In the genomic region with DNA sequence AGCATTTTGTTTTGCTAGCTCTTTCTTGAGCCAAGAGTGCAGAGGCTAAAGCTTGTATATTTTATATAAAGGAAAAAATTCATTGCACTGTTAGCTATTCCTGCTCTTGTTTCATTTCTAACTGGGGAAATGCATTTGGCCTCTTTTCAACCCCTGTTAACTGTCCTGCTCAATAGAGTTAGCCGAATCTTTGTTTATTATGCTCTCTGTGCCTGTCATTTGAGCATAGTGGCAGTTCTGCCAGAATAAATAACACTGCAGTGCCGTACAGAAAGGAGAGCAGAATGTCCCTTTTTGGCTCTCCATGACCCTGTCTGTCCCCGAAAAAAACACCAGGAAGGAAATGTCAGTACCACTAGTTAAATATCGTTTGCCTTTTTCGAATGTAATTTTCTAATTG, we compare ENCODE assay signal across 16 cellular contexts.
A peak's percentile ranks its signal among the peaks of the same experiment; 100 is the strongest.
DNase-seq lines count a peak whose midpoint lies in the region; ATAC-seq lines count a peak whose summit lies in the region.
"Had no signal": no experiment of that assay in that cellular context is flagged by ENCODE, and none has a peak within 500 bp of the region (broad histone marks: within the 10 kb centered on the region; RNA-seq: fewer than 3 reads in every experiment).

No MANE protein-coding gene starts in this region.

- no peak for ATAC-seq in HG03520 (IDR thresholded peaks at IDR 0.05; ENCODE audit: unreplicated experiment)
- ATAC-seq: T-helper 17 cell had no signal

- no peak overlapping the region for H3K27ac ChIP-seq in BLaER1 treated with 17β-estradiol and CSF1 and Interleukin-3, amounts not matched to agents 10 nM and 100 nM
- H3K27ac ChIP-seq: cardiac muscle cell, skin epidermis, uterus had no signal

- no peak overlapping the region; a peak in 1 of 20 replicates for H3K4me3 ChIP-seq in BLaER1 treated with 17β-estradiol and CSF1 and Interleukin-3, amounts not matched to agents 10 nM and 100 nM
- H3K4me3 ChIP-seq: cardiac muscle cell, skin epidermis, uterus had no signal

- DNase-seq in NCI-H2029 treated with DMSO at 0.1 percent for 48 hours (lab: John Stamatoyannopoulos, UW), result peak; percentile 98
- peak; percentile 12 for DNase-seq in cerebellar cortex (ENCODE audit: low spot score)
- DNase-seq in midbrain (lab: John Stamatoyannopoulos, UW), result peak; percentile 20
- DNase-seq in activated effector memory CD4-positive, alpha-beta T cell treated with anti-CD3 and anti-CD28 coated beads, Interleukin-2, amount 50 U/mL, for 16 hours, result no peak
- no peak for DNase-seq in OCI-M1 (lab: John Stamatoyannopoulos, UW)
- no peak for DNase-seq in NOMO-1 treated with DMSO at 0.1 percent for 48 hours (lab: John Stamatoyannopoulos, UW; ENCODE audit: unreplicated experiment)
- DNase-seq: activated naive CD4-positive, alpha-beta T cell treated with anti-CD3 and anti-CD28 coated beads, Interleukin-2, amount 50 U/mL, for 16 hours; AML-193; RPMI8226; stimulated activated naive CD4-positive, alpha-beta T cell; T-helper 17 cell; uterus had no signal

- H3K36me3 ChIP-seq in BLaER1 treated with 17β-estradiol and CSF1 and Interleukin-3, amounts not matched to agents 10 nM and 100 nM, result no peaks in the 10 kb centered on the region
- H3K36me3 ChIP-seq: cardiac muscle cell, uterus had no signal

- no peaks in the 10 kb centered on the region for H4K20me1 ChIP-seq in BLaER1 treated with 17β-estradiol and CSF1 and Interleukin-3, amounts not matched to agents 10 nM and 100 nM

- H3K9me3 ChIP-seq in BLaER1 treated with 17β-estradiol and CSF1 and Interleukin-3, amounts not matched to agents 10 nM and 100 nM (replicated peaks in 1 of 11), result peaks cover 0 to 6% (median 0%) of the 10 kb centered on the region in 11 experiments; a peak in 1 of 22 replicates
- H3K9me3 ChIP-seq: uterus had no signal

- peak overlapping the region; percentile 5 to 73 (median 57); a peak in 20 of 22 replicates for H3K4me2 ChIP-seq in BLaER1 treated with 17β-estradiol and CSF1 and Interleukin-3, amounts not matched to agents 10 nM and 100 nM

- no peaks in the 10 kb centered on the region for H3K27me3 ChIP-seq in BLaER1 treated with 17β-estradiol and CSF1 and Interleukin-3, amounts not matched to agents 10 nM and 100 nM
- H3K27me3 ChIP-seq: cardiac muscle cell, uterus had no signal

- H3K9ac ChIP-seq in BLaER1 treated with 17β-estradiol and CSF1 and Interleukin-3, amounts not matched to agents 10 nM and 100 nM, result peak overlapping the region in 1 of 11 experiments; percentile 44; a peak in 1 of 22 replicates

- H3K4me1 ChIP-seq in BLaER1 treated with 17β-estradiol and CSF1 and Interleukin-3, amounts not matched to agents 10 nM and 100 nM, result peaks cover 0 to 13% (median 9%) of the 10 kb centered on the region in 10 experiments; a peak in 12 of 20 replicates
- H3K4me1 ChIP-seq: uterus had no signal

Comparison
In these comparisons a context has a peak if more than half of its experiments do, and no peak if none do; other contexts are left out.
1. DNase-seq: peak in NCI-H2029 treated with DMSO at 0.1 percent for 48 hours (single experiment), cerebellar cortex (single experiment) and midbrain (single experiment); none in activated effector memory CD4-positive, alpha-beta T cell treated with anti-CD3 and anti-CD28 coated beads, Interleukin-2, amount 50 U/mL, for 16 hours (single experiment), OCI-M1 (single experiment) and NOMO-1 treated with DMSO at 0.1 percent for 48 hours (single experiment).